ENCODE assay signal across 8 cellular contexts in genomic region chr6:26305097-26305841, GRCh38. TPM values are rescaled to one million over a fixed set of nuclear protein-coding genes. Genes with fewer than 3 reads are reported as not detected.
DNase-seq lines count a peak whose midpoint lies in the region; ATAC-seq and TF ChIP-seq lines count a peak whose summit lies in the region.

No MANE protein-coding gene starts in this region.

- no peaks in the 10 kb centered on the region for H3K27me3 ChIP-seq in CD4-positive, CD25-positive, alpha-beta regulatory T cell (ENCODE audit: control insufficient read depth, insufficient read depth, low read length)
- H3K27me3 ChIP-seq in H7 (ENCODE audit: control insufficient read depth, insufficient read depth, low read length) (no peaks in the 10 kb centered on the region), neuronal stem cell (ENCODE audit: control insufficient read depth in 3 of 3, insufficient read depth in 3 of 3, low read depth in 1 of 3, low read length in 3 of 3) (no peaks in the 10 kb centered on the region)

- H3K36me3 ChIP-seq in CD4-positive, CD25-positive, alpha-beta regulatory T cell (ENCODE audit: control insufficient read depth, insufficient read depth, low read length), result no peaks in the 10 kb centered on the region
- no peaks in the 10 kb centered on the region for H3K36me3 ChIP-seq in H7 (replicated peaks; ENCODE audit: control insufficient read depth, insufficient read depth, low read length)
- no peaks in the 10 kb centered on the region for H3K36me3 ChIP-seq in neuronal stem cell (replicated peaks in 1 of 2; ENCODE audit: control insufficient read depth in 2 of 2, insufficient read depth in 2 of 2, low read length in 2 of 2)
- H3K36me3 ChIP-seq in urinary bladder (ENCODE audit: insufficient read depth), result no peaks in the 10 kb centered on the region

- no peak overlapping the region for H3K14ac ChIP-seq in neuronal stem cell (ENCODE audit: low read length)

- no CpG with 5 or more reads among the region's 22 CpGs for WGBS in neuronal stem cell (ENCODE audit: extremely low coverage in 2 of 2, insufficient read length in 2 of 2, insufficient replicate concordance in 1 of 2), 2 donors
- 6% methylated on average over 22 of the region's 22 CpGs for WGBS in urinary bladder

- H3K9me3 Mint-ChIP-seq in CD4-positive, CD25-positive, alpha-beta regulatory T cell, result peaks cover 0 to 4% (median 0%) of the 10 kb centered on the region in 7 donors

- H3K4me1 ChIP-seq in CD4-positive, CD25-positive, alpha-beta regulatory T cell (ENCODE audit: control insufficient read depth, insufficient read depth, low read length, poor library complexity, severe bottlenecking), result no peaks in the 10 kb centered on the region
- no peaks in the 10 kb centered on the region for H3K4me1 ChIP-seq in neuronal stem cell (ENCODE audit: control insufficient read depth in 2 of 2, insufficient read depth in 1 of 2, low read depth in 1 of 2, low read length in 2 of 2)
- H3K4me1 ChIP-seq in urinary bladder (ENCODE audit: insufficient read depth), result no peaks in the 10 kb centered on the region

- H2BK15ac ChIP-seq in neuronal stem cell (ENCODE audit: low read length), result no peak overlapping the region

- peak; percentile 53 to 72 (median 57) for DNase-seq in CD4-positive, CD25-positive, alpha-beta regulatory T cell
- DNase-seq in H7 (no peak), NOMO-1 treated with dmso at 0.1 percent for 144 hours (lab: John Stamatoyannopoulos, UW; ENCODE audit: unreplicated experiment) (peak; percentile 50), fibroblast of villous mesenchyme (ENCODE audit: low read depth) (peak; percentile 80), neuronal stem cell (ENCODE audit: low spot score) (no peak), HPDE6-E6E7 (ENCODE audit: extremely low spot score) (no peak)
- peak; percentile 11 to 51 (median 37) for DNase-seq in activated naive CD4-positive, alpha-beta T cell (lab: John Stamatoyannopoulos, UW)

- H2BK120ac ChIP-seq in neuronal stem cell (ENCODE audit: low read depth, low read length), result no peak overlapping the region

- H2AFZ ChIP-seq in neuronal stem cell (ENCODE audit: low read length), result peak overlapping the region; percentile 27

- H3K9ac ChIP-seq in neuronal stem cell (ENCODE audit: low read depth, low read length, poor library complexity), result no peak overlapping the region

- H3K9me3 ChIP-seq in CD4-positive, CD25-positive, alpha-beta regulatory T cell (ENCODE audit: control insufficient read depth in 2 of 2, low read length in 2 of 2), result no peaks in the 10 kb centered on the region
- H3K9me3 ChIP-seq in neuronal stem cell (replicated peaks in 1 of 2; ENCODE audit: control insufficient read depth in 2 of 2, insufficient read depth in 1 of 2, low read depth in 1 of 2, low read length in 2 of 2), result no peaks in the 10 kb centered on the region

- peak overlapping the region; percentile 90 to 97 (median 96) for H3K27ac Mint-ChIP-seq in CD4-positive, CD25-positive, alpha-beta regulatory T cell

- H2BK5ac ChIP-seq in neuronal stem cell (ENCODE audit: low read length), result no peak overlapping the region

- peak overlapping the region; percentile 35 for H3K4me2 ChIP-seq in neuronal stem cell (ENCODE audit: insufficient read depth, low read length, poor library complexity, severe bottlenecking)

- no peak overlapping the region for H2BK12ac ChIP-seq in neuronal stem cell (ENCODE audit: low read length)

- ATAC-seq in CD4-positive, CD25-positive, alpha-beta regulatory T cell (ENCODE audit: low read depth in 2 of 2), result peak; percentile 53 to 63

- no peaks in the 10 kb centered on the region for H3K36me3 Mint-ChIP-seq in CD4-positive, CD25-positive, alpha-beta regulatory T cell

- no peak overlapping the region for H4K91ac ChIP-seq in neuronal stem cell (ENCODE audit: low read depth, low read length, poor library complexity)

- H3K4me3 ChIP-seq in CD4-positive, CD25-positive, alpha-beta regulatory T cell (ENCODE audit: low read depth, low read length), result peak overlapping the region; percentile 82
- H3K4me3 ChIP-seq in H7 (ENCODE audit: insufficient read depth, low read depth, low read length), result peak overlapping the region; percentile 48
- peak overlapping the region; percentile 67 for H3K4me3 ChIP-seq in fibroblast of villous mesenchyme (ENCODE audit: low read depth, low read length)
- H3K4me3 ChIP-seq in neuronal stem cell (ENCODE audit: low read length in 2 of 2), result peak overlapping the region; percentile 26 to 71
- H3K4me3 ChIP-seq in urinary bladder (ENCODE audit: low read depth, low read length), result peak overlapping the region; percentile 40

- peak overlapping the region; percentile 76 to 94 (median 85) for H3K4me3 Mint-ChIP-seq in CD4-positive, CD25-positive, alpha-beta regulatory T cell

- H3K23ac ChIP-seq in neuronal stem cell (ENCODE audit: low read depth, low read length, poor library complexity), result no peak overlapping the region

- no peak overlapping the region for H3K18ac ChIP-seq in neuronal stem cell (ENCODE audit: low read length)

- H3K79me1 ChIP-seq in neuronal stem cell (ENCODE audit: low read depth, low read length), result no peaks in the 10 kb centered on the region

- no peak overlapping the region for H3K4ac ChIP-seq in neuronal stem cell (ENCODE audit: low read length)

- no peak overlapping the region for H3K27ac ChIP-seq in CD4-positive, CD25-positive, alpha-beta regulatory T cell (ENCODE audit: insufficient read depth, low read length, poor library complexity, severe bottlenecking)
- H3K27ac ChIP-seq in neuronal stem cell (replicated peaks; ENCODE audit: low read length) (no peak overlapping the region), urinary bladder (ENCODE audit: low read depth) (no peak overlapping the region)

- no peak for TF ChIP-seq CTCF in fibroblast of villous mesenchyme (IDR thresholded peaks at IDR 0.05; ENCODE audit: insufficient read depth, low read depth, low read length)

- H2AK5ac ChIP-seq in neuronal stem cell (ENCODE audit: low read depth, low read length), result no peak overlapping the region

- H4K8ac ChIP-seq in neuronal stem cell (ENCODE audit: low read depth, low read length), result no peak overlapping the region

- peaks cover 4 to 34% (median 10%) of the 10 kb centered on the region in 4 donors for H3K4me1 Mint-ChIP-seq in CD4-positive, CD25-positive, alpha-beta regulatory T cell

- H3K27me3 Mint-ChIP-seq in CD4-positive, CD25-positive, alpha-beta regulatory T cell, result peaks cover 12% of the 10 kb centered on the region

RNA-seq across cellular contexts. Expression of gene BTN3A2, which starts 59.7 kb away (rescaled TPM):
- total RNA-seq in CD4-positive, CD25-positive, alpha-beta regulatory T cell, result 135 TPM
- 100 to 1,000 TPM; 135 to 224 (median 140) TPM for polyA plus RNA-seq in CD4-positive, CD25-positive, alpha-beta regulatory T cell
- 1.4 and 1.6 TPM in 2 replicates for total RNA-seq in H7 (2014; rRNA removed; shearing (Covaris generic))
- 15.1 and 35.4 TPM in 2 replicates for total RNA-seq in fibroblast of villous mesenchyme
- 6.5 TPM for polyA plus RNA-seq in neuronal stem cell (2013, experiment 1 of 2)
- 6.4 TPM for polyA plus RNA-seq in neuronal stem cell (2013, experiment 2 of 2)
- 13.6 TPM for total RNA-seq in urinary bladder
- 23.9 TPM for polyA plus RNA-seq in urinary bladder

Comparison
In these comparisons a context has a peak if more than half of its experiments do, and no peak if none do; other contexts are left out.
1. DNase-seq: peak in CD4-positive, CD25-positive, alpha-beta regulatory T cell (3 of 3), NOMO-1 treated with dmso at 0.1 percent for 144 hours (single experiment), activated naive CD4-positive, alpha-beta T cell (4 of 4) and fibroblast of villous mesenchyme (single experiment); none in H7 (single experiment), neuronal stem cell (single experiment) and HPDE6-E6E7 (single experiment).
2. Peak in every context shown above with its lines, with median percentiles within 50 percentile points of each other: H3K4me3 ChIP-seq.